Comparison of ENCODE assay signal across 8 cellular contexts in genomic region chr12:388547-389137, GRCh38. TPM values are rescaled to one million over a fixed set of nuclear protein-coding genes. Genes with fewer than 3 reads are reported as not detected.
DNase-seq lines count a peak whose midpoint lies in the region; ATAC-seq and TF ChIP-seq lines count a peak whose summit lies in the region.

No MANE protein-coding gene starts in this region.

- intact Hi-C loops in right lobe of liver (cut with DNase I): no loop called here

- H3K4me3 ChIP-seq in GM12865 (ENCODE audit: low read depth, low read length) (peak overlapping the region; percentile 99), cardiac fibroblast (replicated peaks in 1 of 2; ENCODE audit: low read depth in 2 of 2, low read length in 2 of 2) (peak overlapping the region; percentile 81 to 85), right lobe of liver (peak overlapping the region; percentile 82 to 88 (median 83))

- H3K27me3 ChIP-seq in right lobe of liver: no peaks in the 10 kb centered on the region

- peaks cover 0 to 9% (median 3%) of the 10 kb centered on the region in 4 donors for H3K36me3 ChIP-seq in right lobe of liver

- in situ Hi-C loops in KBM-7 (cut with MboI; ENCODE audit: low pct_unique_long_range_greater_than_20kb, low sequenced_read_pairs): no loop called here

- no peaks in the 10 kb centered on the region for H3K9me3 ChIP-seq in right lobe of liver

- DNase-seq in GM12865 (ENCODE audit: low read depth) (peak; percentile 77), RWPE1 (ENCODE audit: low spot score) (peak; percentile 30), cardiac fibroblast (ENCODE audit: low read depth in 2 of 2) (peak; percentile 27 to 32), right lobe of liver (peak; percentile 33 to 59 (median 51)), KBM-7 (no peak), NCI-H187 (lab: John Stamatoyannopoulos, UW) (no peak)
- peak; percentile 11 to 16 for DNase-seq in stimulated activated CD8-positive, alpha-beta memory T cell treated with anti-CD3 and anti-CD28 coated beads, Interleukin-15, amount 100 ng/mL, for 48 hours (ENCODE audit: low read depth in 2 of 2)

- TF ChIP-seq POLR2A in right lobe of liver (IDR thresholded peaks at IDR 0.05): no peak

- WGBS in right lobe of liver (ENCODE audit: insufficient coverage, low coverage, low lambda C conversion rate, missing lambda C conversion rate): 0% methylated on average over 12 of the region's 35 CpGs

- CTCF ChIA-PET in RWPE1 (lab: Yijun Ruan, JAX): no interaction called here

- H3K4me1 ChIP-seq in right lobe of liver: peaks cover 0 to 27% (median 8%) of the 10 kb centered on the region in 4 donors

- no peak for TF ChIP-seq CTCF in GM12865 (IDR thresholded peaks at IDR 0.05; ENCODE audit: insufficient read depth, low read depth, low read length, missing control alignments)
- no peak for TF ChIP-seq CTCF in RWPE1 (conservative IDR thresholded peaks at IDR 0.05; ENCODE audit: low read depth)
- TF ChIP-seq CTCF in cardiac fibroblast (IDR thresholded peaks at IDR 0.05; ENCODE audit: low read depth, low read length): no peak
- no peak for TF ChIP-seq CTCF in right lobe of liver (IDR thresholded peaks at IDR 0.05)

- peak overlapping the region; percentile 91 for H3K27ac ChIP-seq in RWPE1
- peak overlapping the region; percentile 75 to 92 (median 91) for H3K27ac ChIP-seq in right lobe of liver

- POLR2A ChIA-PET in RWPE1 (lab: Yijun Ruan, JAX; ENCODE audit: low non-redundant PET): interaction anchor here (0.9 kb wide), 1 partner anchor 13 kb away, joined by 6 read pairs; the partner anchor contains the start of gene CCDC77

- ATAC-seq in HG02623 (IDR thresholded peaks at IDR 0.05; ENCODE audit: unreplicated experiment): peak; percentile 17
- ATAC-seq in right lobe of liver: peak; percentile 19 to 45 (median 30)

RNA-seq across cellular contexts. Expression of gene KDM5A, which starts 0.5 kb away (rescaled TPM):
- total RNA-seq in right lobe of liver: 10 to 100 TPM; 10.8 to 31.0 (median 27.9) TPM

RNA-seq across cellular contexts. Expression of gene CCDC77, which starts 12.8 kb away (rescaled TPM):
- total RNA-seq in right lobe of liver: 1 to 10 TPM; 1.9 to 3.8 (median 2.1) TPM

Comparison
In these comparisons a context has a peak if more than half of its experiments do, and no peak if none do; other contexts are left out.
1. DNase-seq: peak in GM12865 (single experiment), RWPE1 (single experiment), cardiac fibroblast (2 of 2), right lobe of liver (3 of 3) and stimulated activated CD8-positive, alpha-beta memory T cell treated with anti-CD3 and anti-CD28 coated beads, Interleukin-15, amount 100 ng/mL, for 48 hours (2 of 2); none in KBM-7 (single experiment) and NCI-H187 (0 of 2).
2. Peak in every context shown above with its lines, with median percentiles within 50 percentile points of each other: H3K4me3 ChIP-seq.